ENCODE assay signal across 24 cellular contexts in the genomic region with DNA sequence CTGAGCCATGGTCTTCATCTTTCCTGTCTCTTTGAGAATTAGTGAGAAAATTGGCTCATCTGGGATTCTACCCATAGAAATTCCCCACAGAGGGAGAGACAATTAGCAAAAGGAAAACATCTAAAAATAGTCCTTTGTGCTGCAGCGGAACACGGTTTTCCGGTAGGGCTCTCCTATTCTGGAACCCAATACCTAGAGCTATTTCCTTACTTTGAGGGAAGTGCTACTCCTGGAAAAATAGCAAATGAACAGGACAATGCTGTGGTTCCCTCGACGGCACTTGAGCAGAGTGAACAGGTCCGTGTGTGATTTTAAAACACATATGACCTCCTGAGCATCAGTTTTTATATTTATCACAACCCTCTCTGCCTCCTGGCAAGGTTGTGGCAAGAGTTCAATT.
"Had no signal": no experiment of that assay in that cellular context is flagged by ENCODE, and none has a peak within 500 bp of the region (broad histone marks: within the 10 kb centered on the region; RNA-seq: fewer than 3 reads in every experiment).

No MANE protein-coding gene starts in this region.

- H3K79me2 ChIP-seq: hepatocyte, parathyroid adenoma had no signal

- H2AFZ ChIP-seq: hepatocyte, parathyroid adenoma had no signal

- H3K9me3 Mint-ChIP-seq: nephron progenitor cell; stimulated activated memory B cell treated with anti-CD40 and anti-IgM and Interleukin-4, amounts not matched to agents 10 μg/mL and 1 μg/mL and 100 μg/mL, for 72 hours; stimulated activated naive CD8-positive, alpha-beta T cell treated with anti-CD3 and anti-CD28 coated beads, Interleukin-15, Interleukin-2, amounts not matched to agents 100 ng/mL and 50 ng/mL, for 24 hours had no signal

- H3K4me2 ChIP-seq: hepatocyte had no signal

- H3K27ac Mint-ChIP-seq: effector memory CD8-positive, alpha-beta T cell; naive thymus-derived CD4-positive, alpha-beta T cell; nephron progenitor cell; stimulated activated memory B cell treated with anti-CD40 and anti-IgM and Interleukin-4, amounts not matched to agents 10 μg/mL and 1 μg/mL and 100 μg/mL, for 72 hours; stimulated activated naive CD8-positive, alpha-beta T cell treated with anti-CD3 and anti-CD28 coated beads, Interleukin-15, Interleukin-2, amounts not matched to agents 100 ng/mL and 50 ng/mL, for 24 hours had no signal

- H3K4me1 ChIP-seq: parathyroid adenoma, prostate gland, upper lobe of right lung had no signal

- H3K36me3 ChIP-seq: esophagus muscularis mucosa, gastroesophageal sphincter, prostate gland, spleen, tibial artery, upper lobe of right lung, vagina had no signal

- DNase-seq: cortex of kidney; effector memory CD8-positive, alpha-beta T cell; glutamatergic neuron; kidney; left colon; mammary epithelial cell; naive thymus-derived CD4-positive, alpha-beta T cell; nephron progenitor cell; spleen; stimulated activated CD4-positive, alpha-beta T cell treated with anti-CD3 and anti-CD28 coated beads, Interleukin-15, amount 100 ng/mL, for 24 hours; stimulated activated CD4-positive, alpha-beta T cell treated with anti-CD3 and anti-CD28 coated beads, Interleukin-1b, Interleukin-23, amount 100 ng/mL, for 48 hours; stimulated activated CD4-positive, alpha-beta T cell treated with anti-CD3 and anti-CD28 coated beads, Interleukin-4, amount 100 ng/mL, for 24 hours; tibial artery; upper lobe of right lung had no signal

- ATAC-seq: effector memory CD8-positive, alpha-beta T cell; gastroesophageal sphincter; left colon; naive thymus-derived CD4-positive, alpha-beta T cell; sciatic nerve; stimulated activated memory B cell treated with anti-CD40 and anti-IgM and Interleukin-4, amounts not matched to agents 10 μg/mL and 1 μg/mL and 100 μg/mL, for 72 hours; upper lobe of right lung had no signal

- H3K4me3 Mint-ChIP-seq: effector memory CD8-positive, alpha-beta T cell; naive thymus-derived CD4-positive, alpha-beta T cell; stimulated activated memory B cell treated with anti-CD40 and anti-IgM and Interleukin-4, amounts not matched to agents 10 μg/mL and 1 μg/mL and 100 μg/mL, for 72 hours; stimulated activated naive CD8-positive, alpha-beta T cell treated with anti-CD3 and anti-CD28 coated beads, Interleukin-15, Interleukin-2, amounts not matched to agents 100 ng/mL and 50 ng/mL, for 24 hours had no signal

- H3K4me3 ChIP-seq: esophagus muscularis mucosa, gastroesophageal sphincter, hepatocyte, prostate gland, spleen, tibial artery, upper lobe of right lung, vagina had no signal

- H3K27ac ChIP-seq: epithelial cell of prostate, esophagus muscularis mucosa, gastroesophageal sphincter, hepatocyte, parathyroid adenoma, prostate gland, spleen, tibial artery, upper lobe of right lung, vagina had no signal

- H3K36me3 Mint-ChIP-seq: stimulated activated memory B cell treated with anti-CD40 and anti-IgM and Interleukin-4, amounts not matched to agents 10 μg/mL and 1 μg/mL and 100 μg/mL, for 72 hours had no signal

- H3K27me3 ChIP-seq: vagina had no signal
